1 cellular context compared by ENCODE assay signal in the genomic region with DNA sequence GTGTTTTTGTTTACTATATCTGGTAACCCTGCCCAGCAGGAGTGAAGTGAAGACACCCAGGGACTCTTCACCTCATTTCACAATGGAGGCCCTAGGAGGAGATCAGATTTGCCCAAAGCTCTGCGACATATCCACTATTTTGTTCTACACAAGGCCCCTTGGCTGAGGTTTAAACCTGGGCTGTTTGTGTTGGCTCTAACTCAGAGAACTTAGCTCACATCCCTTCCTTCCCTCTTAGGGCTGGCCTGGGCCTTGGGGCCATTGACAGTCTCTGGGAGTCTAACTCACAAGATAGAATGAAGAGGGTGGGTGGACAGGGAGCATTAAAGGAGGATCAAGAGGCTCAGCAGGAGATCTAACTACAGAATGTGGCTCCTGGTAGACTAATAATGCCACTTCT.
TF ChIP-seq lines count a peak whose summit lies in the region.

No MANE protein-coding gene starts in this region.

TF ChIP-seq in HepG2, 621 proteins besides CTCF, POLR2A, EP300 and RAD21:
- TF ChIP-seq ZNF441 (CRISPR knock-in tag; IDR thresholded peaks at IDR 0.05; ENCODE audit: borderline replicate concordance), result no peak
- TF ChIP-seq NPAS2 (CRISPR knock-in tag; IDR thresholded peaks at IDR 0.05; ENCODE audit: borderline replicate concordance), result no peak
- TF ChIP-seq, protein P1, sequence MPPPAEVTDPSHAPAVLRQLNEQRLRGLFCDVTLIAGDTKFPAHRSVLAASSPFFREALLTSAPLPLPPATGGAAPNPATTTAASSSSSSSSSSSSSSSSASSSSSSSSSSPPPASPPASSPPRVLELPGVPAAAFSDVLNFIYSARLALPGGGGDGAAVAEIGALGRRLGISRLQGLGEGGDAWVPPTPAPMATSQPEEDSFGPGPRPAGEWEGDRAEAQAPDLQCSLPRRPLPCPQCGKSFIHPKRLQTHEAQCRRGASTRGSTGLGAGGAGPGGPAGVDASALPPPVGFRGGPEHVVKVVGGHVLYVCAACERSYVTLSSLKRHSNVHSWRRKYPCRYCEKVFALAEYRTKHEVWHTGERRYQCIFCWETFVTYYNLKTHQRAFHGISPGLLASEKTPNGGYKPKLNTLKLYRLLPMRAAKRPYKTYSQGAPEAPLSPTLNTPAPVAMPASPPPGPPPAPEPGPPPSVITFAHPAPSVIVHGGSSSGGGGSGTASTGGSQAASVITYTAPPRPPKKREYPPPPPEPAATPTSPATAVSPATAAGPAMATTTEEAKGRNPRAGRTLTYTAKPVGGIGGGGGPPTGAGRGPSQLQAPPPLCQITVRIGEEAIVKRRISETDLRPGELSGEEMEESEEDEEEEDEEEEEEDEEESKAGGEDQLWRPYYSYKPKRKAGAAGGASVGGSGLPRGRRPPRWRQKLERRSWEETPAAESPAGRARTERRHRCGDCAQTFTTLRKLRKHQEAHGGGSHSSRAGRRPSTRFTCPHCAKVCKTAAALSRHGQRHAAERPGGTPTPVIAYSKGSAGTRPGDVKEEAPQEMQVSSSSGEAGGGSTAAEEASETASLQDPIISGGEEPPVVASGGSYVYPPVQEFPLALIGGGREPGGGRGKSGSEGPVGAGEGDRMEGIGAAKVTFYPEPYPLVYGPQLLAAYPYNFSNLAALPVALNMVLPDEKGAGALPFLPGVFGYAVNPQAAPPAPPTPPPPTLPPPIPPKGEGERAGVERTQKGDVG (CRISPR knock-in tag; IDR thresholded peaks at IDR 0.05; ENCODE audit: borderline replicate concordance), result no peak
- TF ChIP-seq ZNF770 (CRISPR knock-in tag; IDR thresholded peaks at IDR 0.05), result no peak
- TF ChIP-seq, protein P2, sequence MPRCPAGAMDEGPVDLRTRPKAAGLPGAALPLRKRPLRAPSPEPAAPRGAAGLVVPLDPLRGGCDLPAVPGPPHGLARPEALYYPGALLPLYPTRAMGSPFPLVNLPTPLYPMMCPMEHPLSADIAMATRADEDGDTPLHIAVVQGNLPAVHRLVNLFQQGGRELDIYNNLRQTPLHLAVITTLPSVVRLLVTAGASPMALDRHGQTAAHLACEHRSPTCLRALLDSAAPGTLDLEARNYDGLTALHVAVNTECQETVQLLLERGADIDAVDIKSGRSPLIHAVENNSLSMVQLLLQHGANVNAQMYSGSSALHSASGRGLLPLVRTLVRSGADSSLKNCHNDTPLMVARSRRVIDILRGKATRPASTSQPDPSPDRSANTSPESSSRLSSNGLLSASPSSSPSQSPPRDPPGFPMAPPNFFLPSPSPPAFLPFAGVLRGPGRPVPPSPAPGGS (CRISPR knock-in tag; IDR thresholded peaks at IDR 0.05), result no peak
- TF ChIP-seq CSRNP2 (CRISPR knock-in tag; conservative IDR thresholded peaks at IDR 0.05; ENCODE audit: low read depth), result no peak
